Comparison of ENCODE assay signal across 1 cellular context in the genomic region with DNA sequence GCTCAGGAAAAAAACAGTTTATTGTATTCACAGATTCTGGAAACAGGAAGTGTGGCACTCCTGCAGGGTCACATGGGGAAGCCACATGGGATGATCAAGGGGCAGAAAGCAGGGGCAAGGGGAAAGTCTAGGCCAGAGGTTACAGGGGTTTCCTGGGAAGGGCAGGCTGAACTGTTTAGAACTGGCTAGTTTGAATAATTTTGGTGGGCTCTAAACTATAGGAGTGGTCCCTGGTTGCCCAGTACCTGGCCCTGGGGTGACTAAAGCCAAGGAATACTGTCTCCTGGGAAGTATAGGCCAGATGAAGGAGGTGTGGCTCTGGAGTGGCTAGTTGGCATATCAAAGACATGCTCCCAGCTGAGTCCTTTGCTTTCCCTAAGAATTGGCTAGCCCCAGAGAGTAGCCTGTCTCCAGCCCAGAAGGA.
TF ChIP-seq lines count a peak whose summit lies in the region.

No MANE protein-coding gene starts in this region.

TF ChIP-seq in K562, 482 proteins besides CTCF, POLR2A, EP300 and RAD21 (continued from another document):
- TF ChIP-seq, protein P1, sequence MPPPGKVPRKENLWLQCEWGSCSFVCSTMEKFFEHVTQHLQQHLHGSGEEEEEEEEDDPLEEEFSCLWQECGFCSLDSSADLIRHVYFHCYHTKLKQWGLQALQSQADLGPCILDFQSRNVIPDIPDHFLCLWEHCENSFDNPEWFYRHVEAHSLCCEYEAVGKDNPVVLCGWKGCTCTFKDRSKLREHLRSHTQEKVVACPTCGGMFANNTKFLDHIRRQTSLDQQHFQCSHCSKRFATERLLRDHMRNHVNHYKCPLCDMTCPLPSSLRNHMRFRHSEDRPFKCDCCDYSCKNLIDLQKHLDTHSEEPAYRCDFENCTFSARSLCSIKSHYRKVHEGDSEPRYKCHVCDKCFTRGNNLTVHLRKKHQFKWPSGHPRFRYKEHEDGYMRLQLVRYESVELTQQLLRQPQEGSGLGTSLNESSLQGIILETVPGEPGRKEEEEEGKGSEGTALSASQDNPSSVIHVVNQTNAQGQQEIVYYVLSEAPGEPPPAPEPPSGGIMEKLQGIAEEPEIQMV (tag; conservative IDR thresholded peaks at IDR 0.05; ENCODE audit: low read depth): 0 out of 2 replicates have a peak, but pooled peaks have one; percentile 14
- TF ChIP-seq ZNF277 (CRISPR knock-in tag; IDR thresholded peaks at IDR 0.05; ENCODE audit: borderline replicate concordance) (no peak), L3MBTL2 (IDR thresholded peaks at IDR 0.05) (peak; percentile 47; the same call in 1 of the 2 replicates), HMG20B (CRISPR knock-in tag; IDR thresholded peaks at IDR 0.05) (no peak), RFX7 (CRISPR knock-in tag; IDR thresholded peaks at IDR 0.05) (no peak), MYC (IDR thresholded peaks at IDR 0.05; ENCODE audit: low read depth, low read length) (peak; percentile 72; the same call in 1 of the 2 replicates), MYC (CRISPR knock-in tag; IDR thresholded peaks at IDR 0.05; ENCODE audit: borderline replicate concordance, low read depth) (no peak), ZNF79 (CRISPR knock-in tag; IDR thresholded peaks at IDR 0.05; ENCODE audit: low read depth) (no peak), TFAP4 (CRISPR knock-in tag; IDR thresholded peaks at IDR 0.05; ENCODE audit: borderline replicate concordance) (no peak), KLF10 (CRISPR knock-in tag; IDR thresholded peaks at IDR 0.05) (no peak), KDM4B (IDR thresholded peaks at IDR 0.05; ENCODE audit: borderline replicate concordance in 2 of 2, low read depth in 1 of 2) (no peak), MAFK (IDR thresholded peaks at IDR 0.05; ENCODE audit: low read length) (no peak), ZNF639 (CRISPR knock-in tag; conservative IDR thresholded peaks at IDR 0.05 in 1 of 2, IDR thresholded peaks at IDR 0.05 in 1 of 2) (0 out of 4 replicates have a peak, but pooled peaks of 1 of the 2 experiments have one; percentile 36), BCL6 (CRISPR knock-in tag; IDR thresholded peaks at IDR 0.05) (no peak), ZNF609 (CRISPR knock-in tag; IDR thresholded peaks at IDR 0.05; ENCODE audit: borderline replicate concordance) (no peak), TFAM (CRISPR knock-in tag; conservative IDR thresholded peaks at IDR 0.05) (no peak), CC2D1A (IDR thresholded peaks at IDR 0.05) (no peak), TCF7 (IDR thresholded peaks at IDR 0.05; ENCODE audit: borderline replicate concordance) (no peak), ASH1L (IDR thresholded peaks at IDR 0.05; ENCODE audit: borderline replicate concordance, low read depth, partially characterized antibody) (no peak), ARHGAP35 (IDR thresholded peaks at IDR 0.05; ENCODE audit: partially characterized antibody) (no peak), NR2C2 (CRISPR knock-in tag; IDR thresholded peaks at IDR 0.05) (no peak), NR2C2 (tag; IDR thresholded peaks at IDR 0.05) (no peak), NFRKB (IDR thresholded peaks at IDR 0.05; ENCODE audit: low read depth) (no peak), ARID1B (IDR thresholded peaks at IDR 0.05) (no peak), TSHZ1 (CRISPR knock-in tag; IDR thresholded peaks at IDR 0.05) (no peak), ZKSCAN1 (IDR thresholded peaks at IDR 0.05; ENCODE audit: low read depth, low read length) (no peak), ZNF589 (CRISPR knock-in tag; IDR thresholded peaks at IDR 0.05; ENCODE audit: low read depth) (0 out of 2 replicates have a peak, but pooled peaks have one; percentile 40), USF1 (CRISPR knock-in tag; IDR thresholded peaks at IDR 0.05) (peak; percentile 65), SPI1 (IDR thresholded peaks at IDR 0.05; ENCODE audit: borderline replicate concordance, low read depth, low read length) (peak; percentile 91), NCOA6 (IDR thresholded peaks at IDR 0.05) (no peak), ZNF12 (CRISPR knock-in tag; IDR thresholded peaks at IDR 0.05) (no peak), ELF1 (tag; IDR thresholded peaks at IDR 0.05) (peak; percentile 58; the same call in 1 of the 2 replicates), EP400 (IDR thresholded peaks at IDR 0.05) (peak; percentile 17; the same call in 1 of the 2 replicates), ZSCAN29 (IDR thresholded peaks at IDR 0.05) (no peak)
- TF ChIP-seq, protein P2, sequence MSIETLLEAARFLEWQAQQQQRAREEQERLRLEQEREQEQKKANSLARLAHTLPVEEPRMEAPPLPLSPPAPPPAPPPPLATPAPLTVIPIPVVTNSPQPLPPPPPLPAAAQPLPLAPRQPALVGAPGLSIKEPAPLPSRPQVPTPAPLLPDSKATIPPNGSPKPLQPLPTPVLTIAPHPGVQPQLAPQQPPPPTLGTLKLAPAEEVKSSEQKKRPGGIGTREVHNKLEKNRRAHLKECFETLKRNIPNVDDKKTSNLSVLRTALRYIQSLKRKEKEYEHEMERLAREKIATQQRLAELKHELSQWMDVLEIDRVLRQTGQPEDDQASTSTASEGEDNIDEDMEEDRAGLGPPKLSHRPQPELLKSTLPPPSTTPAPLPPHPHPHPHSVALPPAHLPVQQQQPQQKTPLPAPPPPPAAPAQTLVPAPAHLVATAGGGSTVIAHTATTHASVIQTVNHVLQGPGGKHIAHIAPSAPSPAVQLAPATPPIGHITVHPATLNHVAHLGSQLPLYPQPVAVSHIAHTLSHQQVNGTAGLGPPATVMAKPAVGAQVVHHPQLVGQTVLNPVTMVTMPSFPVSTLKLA (conservative IDR thresholded peaks at IDR 0.05): 0 out of 4 replicates have a peak, but pooled peaks of 1 of the 2 experiments have one; percentile 20
- TF ChIP-seq, protein P3, sequence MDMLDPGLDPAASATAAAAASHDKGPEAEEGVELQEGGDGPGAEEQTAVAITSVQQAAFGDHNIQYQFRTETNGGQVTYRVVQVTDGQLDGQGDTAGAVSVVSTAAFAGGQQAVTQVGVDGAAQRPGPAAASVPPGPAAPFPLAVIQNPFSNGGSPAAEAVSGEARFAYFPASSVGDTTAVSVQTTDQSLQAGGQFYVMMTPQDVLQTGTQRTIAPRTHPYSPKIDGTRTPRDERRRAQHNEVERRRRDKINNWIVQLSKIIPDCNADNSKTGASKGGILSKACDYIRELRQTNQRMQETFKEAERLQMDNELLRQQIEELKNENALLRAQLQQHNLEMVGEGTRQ (CRISPR knock-in tag; IDR thresholded peaks at IDR 0.05): peak; percentile 72
